Comparison of ENCODE assay signal across 1 cellular context in the genomic region with DNA sequence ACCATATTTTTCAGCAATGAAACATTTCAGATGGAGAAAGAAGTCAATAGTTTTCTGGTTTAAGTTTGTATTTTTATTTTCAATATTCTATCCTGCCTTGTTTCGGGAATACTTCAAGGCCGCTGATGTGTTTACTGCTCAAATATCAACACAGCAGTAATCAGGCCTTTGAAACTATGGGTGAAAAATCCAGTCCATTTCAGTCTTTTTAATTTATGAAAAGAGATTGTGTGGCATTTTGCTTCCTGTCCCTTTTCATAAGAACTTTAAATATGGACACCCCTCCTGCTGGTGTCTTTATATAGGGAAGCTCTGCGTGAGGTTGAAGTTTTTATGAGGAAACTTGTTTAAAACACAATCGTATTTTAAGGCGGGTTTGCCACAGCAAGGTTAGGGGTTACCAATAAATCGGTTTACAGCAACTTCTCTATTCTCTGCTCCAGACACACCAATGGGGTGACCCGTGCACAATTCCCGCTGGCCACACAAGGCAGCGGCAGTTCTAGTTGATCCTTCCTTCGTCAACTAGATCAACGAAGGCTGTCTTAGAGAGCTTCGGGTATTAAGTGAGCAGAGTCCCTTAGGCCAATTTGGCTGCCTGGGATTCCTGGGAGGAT.
TF ChIP-seq lines count a peak whose summit lies in the region.

No MANE protein-coding gene starts in this region.

TF ChIP-seq in HEK293, 187 proteins besides CTCF, POLR2A, EP300 and RAD21 (continued from another document):
- peak; percentile 83 for TF ChIP-seq ZNF843 (tag by site-specific recombination; IDR thresholded peaks at IDR 0.05)
- TF ChIP-seq HOXD13 (CRISPR knock-in tag; IDR thresholded peaks at IDR 0.05; ENCODE audit: borderline replicate concordance) = peak; percentile 91
- peak; percentile 58; the same call in 1 of the 2 replicates for TF ChIP-seq ZFP69B (tag by site-specific recombination; IDR thresholded peaks at IDR 0.05)
- 0 out of 2 replicates have a peak, but pooled peaks have one; percentile 8 for TF ChIP-seq ZNF660 (tag by site-specific recombination; IDR thresholded peaks at IDR 0.05)
- TF ChIP-seq YY1 (tag by site-specific recombination; IDR thresholded peaks at IDR 0.05) = peak; percentile 37; the same call in 1 of the 2 replicates
- peak; percentile 94 for TF ChIP-seq FEZF1 (tag by site-specific recombination; IDR thresholded peaks at IDR 0.05)
- TF ChIP-seq ZSCAN30 (tag by site-specific recombination; IDR thresholded peaks at IDR 0.05) = peak; percentile 71; the same call in 1 of the 2 replicates
- no peak for TF ChIP-seq GLIS2 (tag by site-specific recombination; IDR thresholded peaks at IDR 0.05)
- TF ChIP-seq ZNF596 (tag by site-specific recombination; IDR thresholded peaks at IDR 0.05) = 0 out of 2 replicates have a peak, but pooled peaks have one; percentile 16
- no peak for TF ChIP-seq KLF16 (tag by site-specific recombination; IDR thresholded peaks at IDR 0.05)
- peak; percentile 70 for TF ChIP-seq GLIS1 (tag by site-specific recombination; IDR thresholded peaks at IDR 0.05)
- peak; percentile 42; the same call in 1 of the 2 replicates for TF ChIP-seq IKZF3 (tag by site-specific recombination; IDR thresholded peaks at IDR 0.05)
- TF ChIP-seq GLI4 (tag by site-specific recombination; IDR thresholded peaks at IDR 0.05) = no peak
- TF ChIP-seq ZNF341 (tag by site-specific recombination; IDR thresholded peaks at IDR 0.05; ENCODE audit: low read depth) = peak; percentile 13; the same call in 1 of the 2 replicates
